In the genomic region with DNA sequence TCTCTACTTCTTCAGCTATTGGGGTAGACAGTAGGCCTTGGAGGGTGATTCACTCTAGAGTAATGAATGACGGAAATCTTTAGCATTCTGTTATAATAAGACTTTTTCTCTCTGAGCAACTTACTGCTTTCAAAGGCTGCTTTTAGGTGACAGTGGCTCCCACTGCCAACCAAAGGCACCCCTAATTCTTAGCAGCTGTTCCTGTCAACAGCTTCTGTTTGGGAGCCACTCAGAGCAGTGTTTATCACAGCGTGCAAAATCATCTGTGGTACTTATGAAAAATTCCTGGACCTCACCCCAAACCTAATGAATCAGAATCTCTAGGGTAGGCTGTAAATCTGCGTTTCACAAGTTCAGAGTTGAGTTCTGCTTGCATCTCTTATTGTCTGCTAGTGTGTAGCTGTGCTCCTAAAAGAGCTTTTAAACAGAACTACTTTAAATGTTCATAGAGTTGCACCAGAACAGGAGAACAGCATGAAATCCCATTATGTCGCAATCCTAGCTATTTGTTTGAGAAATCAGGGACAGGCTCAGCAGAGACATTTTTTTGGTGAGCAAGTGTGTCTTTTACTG, we compare ENCODE assay signal across 19 cellular contexts. TPM values are rescaled to one million over a fixed set of nuclear protein-coding genes. Genes with fewer than 3 reads are reported as not detected.
DNase-seq lines count a peak whose midpoint lies in the region; ATAC-seq, FAIRE-seq and TF ChIP-seq lines count a peak whose summit lies in the region.
"Had no signal": no experiment of that assay in that cellular context is flagged by ENCODE, and none has a peak within 500 bp of the region (broad histone marks: within the 10 kb centered on the region; RNA-seq: fewer than 3 reads in every experiment).

No MANE protein-coding gene starts in this region.

- no peaks in the 10 kb centered on the region for H3K4me1 ChIP-seq in astrocyte (ENCODE audit: insufficient read depth, low read length)
- no peaks in the 10 kb centered on the region for H3K4me1 ChIP-seq in HepG2 (ENCODE audit: insufficient read depth, low read length)

- H3K27ac ChIP-seq in astrocyte (ENCODE audit: low read depth, low read length) (no peak overlapping the region), HepG2 (ENCODE audit: extremely low read length, insufficient read depth, low read length) (no peak overlapping the region), dorsolateral prefrontal cortex (no peak overlapping the region)

- POLR2A ChIA-PET in HepG2 (lab: Yijun Ruan, JAX) = no interaction called here

- FAIRE-seq in astrocyte (lab: Jason Lieb, UNC) = no peak
- FAIRE-seq in HepG2 (lab: Jason Lieb, UNC) = no peak

- CTCF ChIA-PET in HepG2 (lab: Yijun Ruan, JAX; ENCODE audit: low intra/inter-chr PET ratio, low total read pairs) = no interaction called here

- H3K4me2 ChIP-seq in astrocyte (ENCODE audit: low read length) (no peak overlapping the region), HepG2 (ENCODE audit: low read depth, low read length) (no peak overlapping the region)

- TF ChIP-seq RAD21 in HepG2 (CRISPR knock-in tag; IDR thresholded peaks at IDR 0.05) = no peak

- ATAC-seq in HepG2 = no peak
- ATAC-seq in HG03342 (IDR thresholded peaks at IDR 0.05; ENCODE audit: unreplicated experiment) = no peak
- ATAC-seq in HG03097 (IDR thresholded peaks at IDR 0.05; ENCODE audit: low FRiP score, unreplicated experiment) = no peak
- ATAC-seq: activated CD8-positive, alpha-beta memory T cell treated with anti-CD3 and anti-CD28 coated beads, Interleukin-2, amount 10 ng/mL, durations not matched to agents 7 days and 5 days; effector memory CD8-positive, alpha-beta T cell; stimulated activated effector memory CD8-positive, alpha-beta T cell treated with anti-CD3 and anti-CD28 coated beads, Interleukin-12 subunit alpha, Interleukin-12 subunit beta, amount 100 ng/mL, for 72 hours had no signal

- no peaks in the 10 kb centered on the region for H3K9me3 Mint-ChIP-seq in astrocyte (ENCODE audit: unreplicated experiment)
- H3K9me3 Mint-ChIP-seq: CD4-positive, alpha-beta T cell; IgD-negative memory B cell; mesothelial cell of epicardium had no signal

- H3K79me2 ChIP-seq in astrocyte (ENCODE audit: insufficient read depth, low read length) (no peaks in the 10 kb centered on the region), HepG2 (ENCODE audit: insufficient read depth, low read length) (no peaks in the 10 kb centered on the region)

- peak; percentile 59 for DNase-seq in AG09309 (ENCODE audit: low read depth)
- DNase-seq in Kasumi-1 (lab: John Stamatoyannopoulos, UW) = peak; percentile 32 to 43
- DNase-seq in astrocyte (ENCODE audit: low read depth) = peak; percentile 30
- DNase-seq in HepG2 (ENCODE audit: low spot score) = no peak
- no peak for DNase-seq in NCI-H526 treated with DMSO at 0.1 percent for 48 hours (lab: John Stamatoyannopoulos, UW)
- no peak for DNase-seq in dorsolateral prefrontal cortex
- DNase-seq: activated CD8-positive, alpha-beta memory T cell treated with anti-CD3 and anti-CD28 coated beads, Interleukin-2, amount 10 ng/mL, durations not matched to agents 7 days and 5 days; CD4-positive, alpha-beta T cell; effector memory CD8-positive, alpha-beta T cell; GOT3; posterior cingulate gyrus; stimulated activated CD4-positive, alpha-beta T cell treated with anti-CD3 and anti-CD28 coated beads, Interleukin-1b, Interleukin-23, amount 100 ng/mL, for 48 hours; T1000 had no signal

- no peak overlapping the region for H3K4me3 ChIP-seq in AG09309 (ENCODE audit: control insufficient read depth, low read depth, low read length)
- no peak overlapping the region for H3K4me3 ChIP-seq in astrocyte (ENCODE audit: insufficient read depth, low read depth, low read length)
- no peak overlapping the region for H3K4me3 ChIP-seq in HepG2 (replicated peaks in 1 of 3; ENCODE audit: insufficient read depth in 1 of 3, low read depth in 2 of 3, low read length in 3 of 3)
- H3K4me3 ChIP-seq in dorsolateral prefrontal cortex = no peak overlapping the region

- no peak for TF ChIP-seq POLR2A in HepG2 (IDR thresholded peaks at IDR 0.05; ENCODE audit: insufficient read depth in 1 of 2, low read depth in 2 of 2, low read length in 2 of 2)

- no peaks in the 10 kb centered on the region for H3K9me3 ChIP-seq in astrocyte (ENCODE audit: insufficient read depth, low read depth, low read length)
- peaks cover 11% of the 10 kb centered on the region; the same call in 1 of the 2 replicates for H3K9me3 ChIP-seq in HepG2 (ENCODE audit: low read length)

- H3K36me3 Mint-ChIP-seq in astrocyte (ENCODE audit: low read depth, unreplicated experiment) = no peaks in the 10 kb centered on the region
- H3K36me3 Mint-ChIP-seq: activated CD8-positive, alpha-beta memory T cell treated with anti-CD3 and anti-CD28 coated beads, Interleukin-2, amount 10 ng/mL, durations not matched to agents 7 days and 5 days; IgD-negative memory B cell; mesothelial cell of epicardium; stimulated activated effector memory CD8-positive, alpha-beta T cell treated with anti-CD3 and anti-CD28 coated beads, Interleukin-12 subunit alpha, Interleukin-12 subunit beta, amount 100 ng/mL, for 72 hours had no signal

- H3K4me1 Mint-ChIP-seq in astrocyte (ENCODE audit: low read depth, unreplicated experiment) = peaks cover 6% of the 10 kb centered on the region
- H3K4me1 Mint-ChIP-seq: activated CD8-positive, alpha-beta memory T cell treated with anti-CD3 and anti-CD28 coated beads, Interleukin-2, amount 10 ng/mL, durations not matched to agents 7 days and 5 days; IgD-negative memory B cell; mesothelial cell of epicardium; stimulated activated effector memory CD8-positive, alpha-beta T cell treated with anti-CD3 and anti-CD28 coated beads, Interleukin-12 subunit alpha, Interleukin-12 subunit beta, amount 100 ng/mL, for 72 hours had no signal

- H2AFZ ChIP-seq in astrocyte (ENCODE audit: low read depth, low read length) (no peak overlapping the region), HepG2 (ENCODE audit: low read length) (no peak overlapping the region)

- BruUV-seq in HepG2 (replicated peaks; lab: Mats Ljungman, UMichigan) = no TSS peak

- H3K4me3 Mint-ChIP-seq in astrocyte (ENCODE audit: unreplicated experiment) = no peak overlapping the region
- H3K4me3 Mint-ChIP-seq: activated CD8-positive, alpha-beta memory T cell treated with anti-CD3 and anti-CD28 coated beads, Interleukin-2, amount 10 ng/mL, durations not matched to agents 7 days and 5 days; CD4-positive, alpha-beta T cell; effector memory CD8-positive, alpha-beta T cell; IgD-negative memory B cell; mesothelial cell of epicardium; stimulated activated effector memory CD8-positive, alpha-beta T cell treated with anti-CD3 and anti-CD28 coated beads, Interleukin-12 subunit alpha, Interleukin-12 subunit beta, amount 100 ng/mL, for 72 hours had no signal

- in situ Hi-C loops in HepG2 (cut with HindIII; ENCODE audit: extremely low pct_ligation_motif_present, low pct_unique_long_range_greater_than_20kb) = no loop called here

- H3K9ac ChIP-seq in astrocyte (ENCODE audit: low read length) = no peak overlapping the region
- no peak overlapping the region for H3K9ac ChIP-seq in HepG2 (ENCODE audit: insufficient read depth, low read depth, low read length)

- WGBS in HepG2 (ENCODE audit: low lambda C conversion rate) = 35% methylated on average over 3 of the region's 4 CpGs

- no peaks in the 10 kb centered on the region for H4K20me1 ChIP-seq in astrocyte (ENCODE audit: insufficient read depth, low read length)
- no peaks in the 10 kb centered on the region for H4K20me1 ChIP-seq in HepG2 (ENCODE audit: insufficient read depth, low read length)

- peaks cover 2% of the 10 kb centered on the region for H3K27me3 Mint-ChIP-seq in astrocyte (ENCODE audit: low read depth, unreplicated experiment)
- H3K27me3 Mint-ChIP-seq: effector memory CD8-positive, alpha-beta T cell; IgD-negative memory B cell had no signal

- intact Hi-C loops in HepG2 (cut with micrococcal nuclease; ENCODE audit: unreplicated experiment) (no loop called here), dorsolateral prefrontal cortex (cut with DNase I) (no loop called here)

- TF ChIP-seq EP300 in HepG2 (IDR thresholded peaks at IDR 0.05; ENCODE audit: low read depth in 2 of 2, low read length in 2 of 2) = no peak
- TF ChIP-seq EP300 in HepG2 (CRISPR knock-in tag; IDR thresholded peaks at IDR 0.05; ENCODE audit: borderline replicate concordance) = no peak

- no peak overlapping the region for H3K27ac Mint-ChIP-seq in astrocyte (ENCODE audit: unreplicated experiment)
- H3K27ac Mint-ChIP-seq: activated CD8-positive, alpha-beta memory T cell treated with anti-CD3 and anti-CD28 coated beads, Interleukin-2, amount 10 ng/mL, durations not matched to agents 7 days and 5 days; CD4-positive, alpha-beta T cell; effector memory CD8-positive, alpha-beta T cell; IgD-negative memory B cell; mesothelial cell of epicardium; stimulated activated effector memory CD8-positive, alpha-beta T cell treated with anti-CD3 and anti-CD28 coated beads, Interleukin-12 subunit alpha, Interleukin-12 subunit beta, amount 100 ng/mL, for 72 hours had no signal

- H3K36me3 ChIP-seq in astrocyte (ENCODE audit: insufficient read depth, low read length) (no peaks in the 10 kb centered on the region), HepG2 (replicated peaks in 1 of 2; ENCODE audit: control insufficient read depth in 1 of 2, insufficient read depth in 2 of 2, low read length in 2 of 2) (no peaks in the 10 kb centered on the region)

- TF ChIP-seq CTCF in AG09309 (IDR thresholded peaks at IDR 0.05; ENCODE audit: control insufficient read depth, insufficient read depth, low read depth, low read length, missing control alignments) (no peak), astrocyte (IDR thresholded peaks at IDR 0.05; ENCODE audit: insufficient read depth, low read depth, low read length) (no peak), HepG2 (CRISPR knock-in tag; IDR thresholded peaks at IDR 0.05) (no peak), dorsolateral prefrontal cortex (IDR thresholded peaks at IDR 0.05 in 54 of 56, conservative IDR thresholded peaks at IDR 0.05 in 2 of 56; ENCODE audit: low read depth in 1 of 56, partially characterized antibody in 56 of 56) (no peak)

- no peaks in the 10 kb centered on the region for H3K27me3 ChIP-seq in astrocyte (ENCODE audit: insufficient read depth, low read length)
- H3K27me3 ChIP-seq in HepG2 (ENCODE audit: control insufficient read depth in 1 of 2, insufficient read depth in 2 of 2, low read length in 2 of 2) = no peaks in the 10 kb centered on the region
- H3K27me3 ChIP-seq in dorsolateral prefrontal cortex = peaks cover 0 to 3% (median 0%) of the 10 kb centered on the region in 45 donors

RNA-seq across cellular contexts. Expression of gene POU4F2, which starts 52.8 kb away (rescaled TPM):
- not detected in 2 replicates for total RNA-seq in astrocyte
- not detected in 2 replicates for total RNA-seq in HepG2 (2016; rRNA removed; fragmentation: Illumina TruSeq; extraction: Trizol)
- total RNA-seq in HepG2 (2016; cell fraction: cytosol; rRNA removed; fragmentation: Illumina TruSeq; extraction: Trizol; ENCODE audit: low read depth) = not detected in 2 replicates
- total RNA-seq in HepG2 (2016; cell fraction: insoluble cytoplasmic fraction; rRNA removed; fragmentation: Illumina TruSeq; extraction: Trizol) = not detected in 2 replicates
- not detected in 2 replicates for total RNA-seq in HepG2 (2016; cell fraction: membrane; rRNA removed; fragmentation: Illumina TruSeq; extraction: Trizol)
- not detected in 2 replicates for total RNA-seq in HepG2 (2016; cell fraction: nucleus; rRNA removed; fragmentation: Illumina TruSeq; extraction: Trizol)
- not detected in 2 replicates for polyA plus RNA-seq in HepG2 (2011; rRNA removed)
- not detected in 2 replicates for polyA plus RNA-seq in HepG2 (2011; cell fraction: cytosol; rRNA removed)
- polyA plus RNA-seq in HepG2 (2011; cell fraction: nucleus; rRNA removed) = not detected in 2 replicates
- not detected in 2 replicates for polyA plus RNA-seq in HepG2 (2012)
- polyA plus RNA-seq in HepG2 (2016; cell fraction: cytosol; fragmentation: Illumina TruSeq; extraction: Trizol; ENCODE audit: low read depth) = not detected in 2 replicates
- polyA plus RNA-seq in HepG2 (2016; cell fraction: insoluble cytoplasmic fraction; fragmentation: Illumina TruSeq; extraction: Trizol; ENCODE audit: low read depth) = not detected in 2 replicates
- not detected in 2 replicates for polyA plus RNA-seq in HepG2 (2016; cell fraction: membrane; fragmentation: Illumina TruSeq; extraction: Trizol; ENCODE audit: low read depth)
- not detected in 2 replicates for polyA plus RNA-seq in HepG2 (2016; cell fraction: nucleus; fragmentation: Illumina TruSeq; extraction: Trizol; ENCODE audit: insufficient read depth, low read depth)
- polyA minus RNA-seq in HepG2 (2011; rRNA and poly(A)+ RNA removed; ENCODE audit: low replicate concordance) = not detected in 2 replicates
- polyA minus RNA-seq in HepG2 (2011; cell fraction: cytosol; rRNA and poly(A)+ RNA removed) = not detected in 2 replicates
- polyA minus RNA-seq in HepG2 (2011; cell fraction: nucleus; rRNA and poly(A)+ RNA removed) = not detected in 2 replicates
- total RNA-seq in dorsolateral prefrontal cortex = under 1 TPM in 1 of 120 experiments, not detected in 119; 0.17 TPM
- total RNA-seq: activated CD8-positive, alpha-beta memory T cell treated with anti-CD3 and anti-CD28 coated beads, Interleukin-2, amount 10 ng/mL, durations not matched to agents 7 days and 5 days; CD4-positive, alpha-beta T cell; mesothelial cell of epicardium had no signal
- polyA plus RNA-seq: adipose tissue, IgD-negative memory B cell had no signal

Comparison
In these comparisons a context has a peak if more than half of its experiments do, and no peak if none do; other contexts are left out.
1. DNase-seq: peak in AG09309 (single experiment), Kasumi-1 (2 of 2) and astrocyte (single experiment); none in HepG2 (single experiment), NCI-H526 treated with DMSO at 0.1 percent for 48 hours (single experiment) and dorsolateral prefrontal cortex (0 of 10).